8 cellular contexts compared by ENCODE assay signal in the genomic region with DNA sequence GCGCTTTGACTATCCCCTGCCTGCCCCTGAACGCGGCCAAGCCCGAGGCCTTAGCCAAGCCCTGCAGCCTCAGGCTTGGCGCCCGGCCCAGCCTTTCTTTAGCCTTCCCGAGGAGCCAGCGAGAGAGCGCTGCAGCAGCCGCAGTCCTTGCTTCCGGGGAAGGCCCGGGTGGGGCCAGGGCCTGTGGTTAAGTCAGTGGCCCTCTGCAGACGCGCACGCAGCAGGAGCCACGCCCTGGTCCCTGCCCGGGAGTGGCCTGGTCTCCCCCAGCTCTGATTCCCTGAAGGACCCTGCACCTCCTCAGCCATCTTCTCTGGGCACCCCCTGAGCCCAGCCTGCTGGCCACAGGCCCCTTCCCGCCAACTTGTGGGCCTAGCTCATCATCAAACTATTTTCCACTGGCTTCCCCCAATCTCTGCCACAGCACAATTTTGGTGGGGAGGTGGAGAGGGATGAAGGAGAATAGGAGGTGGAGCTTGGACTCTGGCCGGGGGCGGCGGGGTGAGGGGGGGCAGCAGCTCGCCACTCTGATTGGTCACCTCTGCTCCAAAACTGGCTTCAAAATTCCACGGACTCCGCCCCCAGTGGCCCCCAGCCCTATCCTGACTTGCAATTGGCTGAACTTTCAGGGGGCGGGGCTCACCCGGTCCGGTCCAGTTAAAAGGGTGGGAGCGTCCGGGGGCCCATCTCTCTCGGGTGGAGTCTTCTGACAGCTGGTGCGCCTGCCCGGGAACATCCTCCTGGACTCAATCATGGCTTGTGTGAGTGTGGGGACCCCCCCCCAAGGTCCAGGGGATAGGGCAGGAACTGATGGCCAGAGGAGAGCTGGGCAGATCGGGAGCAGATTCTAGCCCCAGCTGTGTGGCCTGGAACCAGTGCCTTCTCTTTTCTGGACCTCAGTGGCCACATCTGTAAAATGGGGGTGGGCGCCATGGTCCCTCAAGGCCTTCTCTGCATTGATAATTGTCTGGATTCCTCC. TPM values are rescaled to one million over a fixed set of nuclear protein-coding genes. Genes with fewer than 3 reads are reported as not detected.
DNase-seq lines count a peak whose midpoint lies in the region; ATAC-seq and TF ChIP-seq lines count a peak whose summit lies in the region.

A gene (plus strand): TSS at position 686 of the 979 bp plus-strand sequence. CDS start 67 bp downstream, at position 753.

- peak within 1 kb of the TSS; percentile 93 for H3K4me3 Mint-ChIP-seq in activated CD4-positive, alpha-beta T cell treated with anti-CD3 and anti-CD28 coated beads, Interleukin-2, amount 10 ng/mL, durations not matched to agents 7 days and 5 days

- H3K4me3 ChIP-seq in ectodermal cell (ENCODE audit: insufficient read depth, low read depth, low read length) (peak within 1 kb of the TSS; percentile 3), lower leg skin (ENCODE audit: low read depth, poor library complexity, severe bottlenecking) (peak within 1 kb of the TSS; percentile 40)

- H3K36me3 ChIP-seq in ectodermal cell (ENCODE audit: control insufficient read depth, insufficient read depth, low read length): no peaks in the 10 kb centered on the region

- H3K27ac Mint-ChIP-seq in activated CD4-positive, alpha-beta T cell treated with anti-CD3 and anti-CD28 coated beads, Interleukin-2, amount 10 ng/mL, durations not matched to agents 7 days and 5 days: peak within 1 kb of the TSS; percentile 100

- H3K27ac ChIP-seq in ectodermal cell (ENCODE audit: insufficient read depth, low read depth, low read length, poor library complexity, severe bottlenecking): no peak within 1 kb of the TSS

- POLR2A ChIA-PET in activated CD4-positive, alpha-beta T cell treated with anti-CD3 and anti-CD28 coated beads, Interleukin-2, amount 10 ng/mL, durations not matched to agents 7 days and 5 days (lab: Charles Lee): interaction anchor here (0.6 to 2.4 kb wide), 3 partner anchors 8 to 279 kb away, joined by 3 to 9 read pairs (median 3); a partner anchor contains a TSS

- no peak for TF ChIP-seq CTCF in GM10266 (IDR thresholded peaks at IDR 0.05; ENCODE audit: control insufficient read depth, insufficient read depth, low read depth, missing control alignments)
- TF ChIP-seq CTCF in lower leg skin (IDR thresholded peaks at IDR 0.05): no peak

- WGBS in ectodermal cell, 2 experiments: 50 to 54% methylated on average over 33 to 34 of the region's 34 CpGs
- 10 to 11% methylated on average over 32 to 34 of the region's 34 CpGs for WGBS in lower leg skin, 2 donors

- intact Hi-C loops in lower leg skin (cut with DNase I; ENCODE audit: low total_unique reads): no loop called here

- CTCF ChIA-PET in activated CD4-positive, alpha-beta T cell treated with anti-CD3 and anti-CD28 coated beads, Interleukin-2, amount 10 ng/mL, durations not matched to agents 7 days and 5 days (lab: Charles Lee): interaction anchor here (0.5 to 15.4 kb wide), 13 partner anchors 9 to 353 kb away, joined by 3 to 143 read pairs (median 4); a partner anchor contains a TSS

- H3K36me3 Mint-ChIP-seq in activated CD4-positive, alpha-beta T cell treated with anti-CD3 and anti-CD28 coated beads, Interleukin-2, amount 10 ng/mL, durations not matched to agents 7 days and 5 days (ENCODE audit: low read depth): peaks cover 22% of the 10 kb centered on the region

- DNase-seq in GM10266 (ENCODE audit: extremely low spot score): peak; percentile 83
- peak; percentile 37 to 83 for DNase-seq in NCI-H446 (lab: John Stamatoyannopoulos, UW)
- peak; percentile 79 for DNase-seq in activated CD4-positive, alpha-beta T cell treated with anti-CD3 and anti-CD28 coated beads, Interleukin-2, amount 10 ng/mL, durations not matched to agents 7 days and 5 days
- peak; percentile 94 to 99 for DNase-seq in lower leg skin (ENCODE audit: low spot score in 2 of 2)
- DNase-seq in stimulated activated CD4-positive, alpha-beta T cell treated with anti-CD3 and anti-CD28 coated beads, TNF-alpha, amount 100 ng/mL, for 48 hours (ENCODE audit: low read depth in 3 of 3): peak in 2 of 3 donors; percentile 51 to 71

- H3K27me3 ChIP-seq in ectodermal cell (ENCODE audit: control insufficient read depth, insufficient read depth, low read length, poor library complexity, severe bottlenecking): peaks cover 17% of the 10 kb centered on the region

- peaks cover 62% of the 10 kb centered on the region for H3K4me1 Mint-ChIP-seq in activated CD4-positive, alpha-beta T cell treated with anti-CD3 and anti-CD28 coated beads, Interleukin-2, amount 10 ng/mL, durations not matched to agents 7 days and 5 days

- TF ChIP-seq POLR2A in lower leg skin (IDR thresholded peaks at IDR 0.05): no peak

- ATAC-seq in HG02610 (IDR thresholded peaks at IDR 0.05; ENCODE audit: unreplicated experiment): peak; percentile 52
- ATAC-seq in HG03342 (IDR thresholded peaks at IDR 0.05; ENCODE audit: unreplicated experiment): no peak

- H3K9me3 ChIP-seq in ectodermal cell (ENCODE audit: control insufficient read depth, low read length): no peaks in the 10 kb centered on the region

- H3K9me3 Mint-ChIP-seq in activated CD4-positive, alpha-beta T cell treated with anti-CD3 and anti-CD28 coated beads, Interleukin-2, amount 10 ng/mL, durations not matched to agents 7 days and 5 days: no peaks in the 10 kb centered on the region

- no peaks in the 10 kb centered on the region for H3K27me3 Mint-ChIP-seq in activated CD4-positive, alpha-beta T cell treated with anti-CD3 and anti-CD28 coated beads, Interleukin-2, amount 10 ng/mL, durations not matched to agents 7 days and 5 days

- H3K4me1 ChIP-seq in ectodermal cell (ENCODE audit: control insufficient read depth, insufficient read depth, low read length): peaks cover 5% of the 10 kb centered on the region

RNA-seq across cellular contexts. Expression of the gene that starts here (rescaled TPM):
- total RNA-seq in activated CD4-positive, alpha-beta T cell treated with anti-CD3 and anti-CD28 coated beads, Interleukin-2, amount 10 ng/mL, durations not matched to agents 7 days and 5 days: 1,000 to 10,000 TPM; 1,140 to 1,273 TPM
- polyA plus RNA-seq in ectodermal cell (2013, experiment 1 of 4): 71.4 TPM
- polyA plus RNA-seq in ectodermal cell (2013, experiment 2 of 4): 71.3 TPM
- 92.4 TPM for polyA plus RNA-seq in ectodermal cell (2013, experiment 3 of 4)
- polyA plus RNA-seq in ectodermal cell (2013, experiment 4 of 4): 119 TPM
- 100 to 1,000 TPM; 110 to 347 (median 232) TPM for total RNA-seq in lower leg skin
